10 cellular contexts compared by ENCODE assay signal in the genomic region with DNA sequence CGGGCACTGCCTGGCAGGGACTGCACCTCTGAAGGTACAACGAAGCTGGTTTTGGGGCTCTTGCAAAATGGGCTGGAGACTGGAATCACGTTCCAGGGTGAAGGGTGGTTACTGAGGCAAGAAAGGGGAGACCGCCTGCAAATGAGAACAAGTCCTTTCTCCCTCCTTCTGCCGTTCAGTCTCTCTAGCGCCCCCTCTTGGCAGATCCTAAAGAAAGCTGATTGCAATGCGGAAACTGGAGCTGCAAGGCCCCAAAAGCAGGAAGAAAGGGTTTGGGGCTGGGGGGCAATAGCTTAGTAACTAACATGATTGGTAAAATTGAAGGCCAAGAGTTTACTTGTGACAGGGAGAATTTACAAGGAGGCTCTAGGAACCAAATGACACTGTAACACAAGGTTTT.
DNase-seq lines count a peak whose midpoint lies in the region; ATAC-seq, FAIRE-seq and TF ChIP-seq lines count a peak whose summit lies in the region.
"Had no signal": no experiment of that assay in that cellular context is flagged by ENCODE, and none has a peak within 500 bp of the region (broad histone marks: within the 10 kb centered on the region; RNA-seq: fewer than 3 reads in every experiment).

No MANE protein-coding gene starts in this region.

- H3K4me1 ChIP-seq in OCI-LY3 (ENCODE audit: low read length): no peaks in the 10 kb centered on the region

- intact Hi-C loops in CD14-positive monocyte (cut with micrococcal nuclease): no loop called here

- no peak overlapping the region for H2AFZ ChIP-seq in OCI-LY3 (ENCODE audit: low read depth, low read length)

- H3K36me3 Mint-ChIP-seq in CD14-positive monocyte: no peaks in the 10 kb centered on the region

- H3K9me3 Mint-ChIP-seq in CD14-positive monocyte: no peaks in the 10 kb centered on the region
- H3K9me3 Mint-ChIP-seq: stimulated activated naive CD8-positive, alpha-beta T cell treated with anti-CD3 and anti-CD28 coated beads, Interleukin-15, Interleukin-2, amounts not matched to agents 100 ng/mL and 50 ng/mL, for 24 hours had no signal

- no peak for FAIRE-seq in urothelium cell line (lab: Jason Lieb, UNC)

- H3K4me3 Mint-ChIP-seq in CD14-positive monocyte: no peak overlapping the region
- H3K4me3 Mint-ChIP-seq: stimulated activated naive CD8-positive, alpha-beta T cell treated with anti-CD3 and anti-CD28 coated beads, Interleukin-15, Interleukin-2, amounts not matched to agents 100 ng/mL and 50 ng/mL, for 24 hours had no signal

- DNase-seq in CD14-positive monocyte (ENCODE audit: low spot score): peak; percentile 39
- DNase-seq in fibroblast of mammary gland (ENCODE audit: low read depth): peak; percentile 46
- peak; percentile 7 for DNase-seq in urothelium cell line (ENCODE audit: low spot score)
- DNase-seq in NK-92 (lab: John Stamatoyannopoulos, UW; ENCODE audit: unreplicated experiment): no peak

- H3K4me2 ChIP-seq in OCI-LY3 (ENCODE audit: low read length): no peak overlapping the region

- TF ChIP-seq CTCF in CD14-positive monocyte (IDR thresholded peaks at IDR 0.05) (peak; percentile 64), OCI-LY3 (IDR thresholded peaks at IDR 0.05; ENCODE audit: low read depth, low read length) (peak; percentile 83), fibroblast of mammary gland (conservative IDR thresholded peaks at IDR 0.05; ENCODE audit: control insufficient read depth, insufficient read depth, low read depth, low read length) (peak; percentile 64)

- no peaks in the 10 kb centered on the region for H3K4me1 Mint-ChIP-seq in CD14-positive monocyte

- no peaks in the 10 kb centered on the region for H3K27me3 ChIP-seq in OCI-LY3 (ENCODE audit: low read depth, low read length)

- H3K27ac Mint-ChIP-seq in CD14-positive monocyte: no peak overlapping the region
- H3K27ac Mint-ChIP-seq: stimulated activated naive CD8-positive, alpha-beta T cell treated with anti-CD3 and anti-CD28 coated beads, Interleukin-15, Interleukin-2, amounts not matched to agents 100 ng/mL and 50 ng/mL, for 24 hours had no signal

- H3K27ac ChIP-seq in OCI-LY3 (ENCODE audit: low read length): no peak overlapping the region
- H3K27ac ChIP-seq: epithelial cell of prostate had no signal

- H3K79me2 ChIP-seq in OCI-LY3 (ENCODE audit: low read length): no peaks in the 10 kb centered on the region

- H3K27me3 Mint-ChIP-seq in CD14-positive monocyte (ENCODE audit: low read depth in 3 of 3): peaks cover 0 to 6% (median 1%) of the 10 kb centered on the region in 3 donors
- H3K27me3 Mint-ChIP-seq: stimulated activated naive CD8-positive, alpha-beta T cell treated with anti-CD3 and anti-CD28 coated beads, Interleukin-15, Interleukin-2, amounts not matched to agents 100 ng/mL and 50 ng/mL, for 24 hours had no signal

- no peak overlapping the region for H3K9ac ChIP-seq in OCI-LY3 (ENCODE audit: low read length)

- H4K20me1 ChIP-seq in OCI-LY3 (ENCODE audit: insufficient read depth, low read length): no peaks in the 10 kb centered on the region

- H3K4me3 ChIP-seq in OCI-LY3 (ENCODE audit: low read length) (no peak overlapping the region), fibroblast of mammary gland (ENCODE audit: control insufficient read depth, low read depth, low read length) (no peak overlapping the region)

- ATAC-seq in GM19351 (IDR thresholded peaks at IDR 0.05; ENCODE audit: unreplicated experiment) (peak; percentile 61), esophagus mucosa (no peak), HG02840 (IDR thresholded peaks at IDR 0.05; ENCODE audit: low FRiP score, unreplicated experiment) (no peak)

- no peaks in the 10 kb centered on the region for H3K36me3 ChIP-seq in OCI-LY3 (replicated peaks; ENCODE audit: low read depth, low read length)

- no peaks in the 10 kb centered on the region for H3K9me3 ChIP-seq in OCI-LY3 (ENCODE audit: insufficient read depth, low read length)
